ENCODE assay signal across 27 cellular contexts in the genomic region with DNA sequence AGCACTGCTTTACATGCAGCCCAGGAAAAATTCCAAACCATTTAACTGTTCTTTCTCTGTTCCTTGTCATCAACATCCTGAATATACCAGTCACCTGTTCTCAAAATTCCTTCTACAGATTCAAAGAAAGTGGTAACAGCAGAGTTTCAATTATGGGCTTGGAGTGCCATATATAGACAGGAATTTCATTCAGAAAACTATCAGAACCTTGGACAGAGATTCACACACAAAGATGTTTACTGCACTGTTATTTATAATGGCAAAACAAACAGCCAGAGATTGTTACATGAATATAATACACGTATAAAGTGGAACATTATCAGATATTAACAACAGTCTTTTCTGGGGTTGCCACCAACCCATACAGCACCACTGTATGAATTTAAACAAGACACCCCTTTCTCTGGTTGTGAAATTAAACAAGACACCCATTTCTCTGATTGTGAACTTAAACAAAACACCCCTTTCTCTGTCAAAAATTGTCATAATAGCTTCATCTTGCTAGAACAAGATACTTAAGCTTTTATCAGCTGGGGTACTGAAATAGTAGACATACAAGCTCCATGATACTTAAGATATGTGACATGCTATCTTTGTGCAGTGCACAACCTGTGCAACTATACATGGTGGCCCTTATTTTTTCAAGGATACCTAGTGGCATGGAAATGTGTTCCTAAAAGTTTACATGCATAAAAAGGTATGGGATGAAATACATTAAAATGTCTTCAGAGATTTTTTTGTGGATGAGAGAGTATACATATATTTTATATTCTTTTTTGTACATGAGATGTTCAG.
"Had no signal": no experiment of that assay in that cellular context is flagged by ENCODE, and none has a peak within 500 bp of the region (broad histone marks: within the 10 kb centered on the region; RNA-seq: fewer than 3 reads in every experiment).

No MANE protein-coding gene starts in this region.

- DNase-seq: activated CD4-positive, alpha-beta T cell treated with anti-CD3 and anti-CD28 coated beads, Interleukin-2, amount 10 ng/mL, durations not matched to agents 7 days and 5 days; activated CD4-positive, CD25-positive, alpha-beta regulatory T cell treated with anti-CD3 and anti-CD28 coated beads, Interleukin-2, amount 50 U/mL, for 72 hours; activated CD8-positive, alpha-beta memory T cell treated with anti-CD3 and anti-CD28 coated beads, Interleukin-2, amount 10 ng/mL, durations not matched to agents 7 days and 5 days; activated CD8-positive, alpha-beta T cell treated with anti-CD3 and anti-CD28 coated beads for 36 hours; activated effector memory CD4-positive, alpha-beta T cell treated with anti-CD3 and anti-CD28 coated beads, Interleukin-2, amount 50 U/mL, for 16 hours; activated naive CD4-positive, alpha-beta T cell treated with anti-CD3 and anti-CD28 coated beads, Interleukin-2, amount 10 ng/mL, durations not matched to agents 7 days and 5 days; activated T-cell treated with anti-CD3 and anti-CD28 coated beads for 4 hours; caudate nucleus; dorsolateral prefrontal cortex; effector memory CD8-positive, alpha-beta T cell; heart right ventricle; islet precursor cell; left colon; lower lobe of right lung; mesendoderm; mucosa of descending colon; nucleus accumbens; small intestine; stimulated activated CD4-positive, alpha-beta T cell treated with anti-CD3 and anti-CD28 coated beads, Interleukin-2, amount 100 ng/mL, for 24 hours; stomach; transverse colon; WERI-Rb-1 had no signal

- H3K27me3 ChIP-seq: dorsolateral prefrontal cortex had no signal

- H3K36me3 ChIP-seq: esophagus muscularis mucosa, heart right ventricle, lower lobe of right lung, stomach, suprapubic skin, transverse colon, WERI-Rb-1 had no signal

- H3K9me3 ChIP-seq: lower lobe of right lung, mucosa of descending colon, stomach, transverse colon had no signal

- H3K27ac ChIP-seq: dorsolateral prefrontal cortex, esophagus muscularis mucosa, heart right ventricle, lower lobe of right lung, parathyroid adenoma, stomach, suprapubic skin, transverse colon, WERI-Rb-1 had no signal

- ATAC-seq: activated CD8-positive, alpha-beta memory T cell treated with anti-CD3 and anti-CD28 coated beads, Interleukin-2, amount 10 ng/mL, durations not matched to agents 7 days and 5 days; activated CD8-positive, alpha-beta T cell treated with anti-CD3 and anti-CD28 coated beads for 36 hours; effector memory CD8-positive, alpha-beta T cell; heart right ventricle; left colon; lower lobe of right lung; mucosa of descending colon; sciatic nerve; stimulated activated effector memory CD8-positive, alpha-beta T cell treated with anti-CD3 and anti-CD28 coated beads, Interleukin-12 subunit alpha, Interleukin-12 subunit beta, amount 100 ng/mL, for 72 hours had no signal

- H3K79me2 ChIP-seq: parathyroid adenoma had no signal

- H2AFZ ChIP-seq: parathyroid adenoma had no signal

- H3K9ac ChIP-seq: parathyroid adenoma had no signal

- H3K4me3 ChIP-seq: dorsolateral prefrontal cortex, esophagus muscularis mucosa, heart right ventricle, lower lobe of right lung, mucosa of descending colon, stomach, suprapubic skin, transverse colon had no signal

- H3K4me1 ChIP-seq: esophagus muscularis mucosa, heart right ventricle, lower lobe of right lung, parathyroid adenoma, stomach, suprapubic skin, transverse colon had no signal
